ENCODE assay signal across 1 cellular context in genomic region chr16:53689636-53690035, GRCh38.
TF ChIP-seq lines count a peak whose summit lies in the region.

No MANE protein-coding gene starts in this region.

TF ChIP-seq in IMR-90, 13 proteins besides CTCF, POLR2A, EP300 and RAD21:
- TF ChIP-seq FOS (IDR thresholded peaks at IDR 0.05; ENCODE audit: low read depth, low read length) (no peak), ELK1 (IDR thresholded peaks at IDR 0.05; ENCODE audit: borderline replicate concordance, low read depth, low read length) (no peak), CEBPB (IDR thresholded peaks at IDR 0.05; ENCODE audit: low read depth, low read length) (no peak), SMC3 (IDR thresholded peaks at IDR 0.05; ENCODE audit: low read depth, low read length) (no peak), NFE2L2 (IDR thresholded peaks at IDR 0.05; ENCODE audit: low read depth, low read length) (no peak), BHLHE40 (IDR thresholded peaks at IDR 0.05; ENCODE audit: low read depth, low read length) (no peak), CHD1 (IDR thresholded peaks at IDR 0.05; ENCODE audit: low read depth, low read length) (no peak), USF2 (IDR thresholded peaks at IDR 0.05; ENCODE audit: low read depth, low read length) (no peak), RCOR1 (IDR thresholded peaks at IDR 0.05; ENCODE audit: insufficient replicate concordance, low read length) (no peak), MXI1 (IDR thresholded peaks at IDR 0.05; ENCODE audit: borderline replicate concordance, low read depth, low read length) (no peak), MAFK (IDR thresholded peaks at IDR 0.05; ENCODE audit: low read depth, low read length) (no peak), MAZ (IDR thresholded peaks at IDR 0.05; ENCODE audit: borderline replicate concordance, low read depth, low read length) (no peak), RFX5 (IDR thresholded peaks at IDR 0.05; ENCODE audit: low read depth, low read length) (no peak)
